8 cellular contexts compared by ENCODE assay signal in the genomic region with DNA sequence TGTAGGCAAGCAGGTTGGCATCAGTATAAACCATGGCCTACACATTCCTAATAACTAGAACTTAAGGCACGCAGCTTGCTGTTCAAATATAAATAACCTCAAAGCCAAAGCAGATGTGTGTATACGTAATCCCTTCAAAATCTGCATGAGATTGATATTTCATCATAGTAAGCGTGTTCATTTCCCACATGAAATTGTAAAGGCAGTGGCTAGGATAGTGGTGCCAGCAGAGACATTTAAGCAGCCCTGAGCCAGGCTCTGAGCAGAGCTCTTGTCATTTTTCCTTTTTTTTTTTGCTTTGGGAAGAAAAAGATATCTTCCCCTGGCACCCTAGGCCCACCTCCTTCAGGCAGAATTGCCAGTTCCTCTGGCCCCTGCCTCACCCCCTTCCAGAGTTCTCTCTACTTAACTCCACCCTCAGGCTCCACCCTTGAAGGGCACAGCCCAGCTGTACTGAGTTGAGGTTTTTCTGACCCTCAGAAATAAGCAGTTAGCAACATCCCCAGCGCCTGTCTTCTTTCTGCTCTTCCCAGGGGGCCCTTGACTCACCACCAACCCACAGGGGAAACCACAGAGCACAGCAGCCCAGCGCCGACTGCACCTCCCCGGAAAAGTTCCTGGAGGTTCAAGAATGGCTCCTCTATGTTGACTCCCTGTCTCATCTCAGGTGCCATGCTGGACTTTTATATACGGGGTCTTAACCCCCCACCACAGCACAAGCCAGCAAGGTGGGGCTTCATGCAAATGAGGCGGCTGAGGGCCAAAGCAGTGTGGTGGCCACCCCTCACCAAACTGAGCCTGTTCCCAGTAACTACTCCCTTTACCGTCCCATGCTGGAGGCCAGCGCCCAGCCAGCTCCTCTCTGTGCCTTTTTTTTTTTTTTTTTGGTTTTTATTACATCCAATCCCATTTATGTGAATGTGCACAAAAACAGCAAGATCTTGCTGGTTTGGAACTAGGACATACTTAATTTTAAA.
A peak's percentile ranks its signal among the peaks of the same experiment; 100 is the strongest.
DNase-seq lines count a peak whose midpoint lies in the region; ATAC-seq and TF ChIP-seq lines count a peak whose summit lies in the region.

No MANE protein-coding gene starts in this region.

- H3K4me3 Mint-ChIP-seq in activated CD8-positive, alpha-beta memory T cell treated with anti-CD3 and anti-CD28 coated beads, Interleukin-2, amount 10 ng/mL, durations not matched to agents 7 days and 5 days: peak overlapping the region; percentile 7

- DNase-seq in stimulated activated naive CD4-positive, alpha-beta T cell treated with Interleukin-2 at 50 U/mL for 16 hours (lab: John Stamatoyannopoulos, UW): peak; percentile 24
- DNase-seq in stimulated activated naive CD4-positive, alpha-beta T cell (lab: John Stamatoyannopoulos, UW): no peak
- peak; percentile 94 for DNase-seq in HT1080 (ENCODE audit: low read depth)
- peak; percentile 71 for DNase-seq in activated CD8-positive, alpha-beta memory T cell treated with anti-CD3 and anti-CD28 coated beads, Interleukin-2, amount 10 ng/mL, durations not matched to agents 7 days and 5 days
- DNase-seq in heart right ventricle: peak; percentile 16 to 37
- DNase-seq in stimulated activated naive CD8-positive, alpha-beta T cell treated with anti-CD3 and anti-CD28 coated beads, Interleukin-15, Interleukin-2, amounts not matched to agents 100 U/mL and 50 U/mL, for 24 hours: peak; percentile 61
- DNase-seq in NCI-H2196 treated with DMSO at 0.1 percent for 48 hours (lab: John Stamatoyannopoulos, UW; ENCODE audit: unreplicated experiment): no peak

- H3K36me3 Mint-ChIP-seq in activated CD8-positive, alpha-beta memory T cell treated with anti-CD3 and anti-CD28 coated beads, Interleukin-2, amount 10 ng/mL, durations not matched to agents 7 days and 5 days: no peaks in the 10 kb centered on the region

- H3K27me3 ChIP-seq in heart right ventricle: no peaks in the 10 kb centered on the region

- CTCF ChIA-PET in activated CD8-positive, alpha-beta memory T cell treated with anti-CD3 and anti-CD28 coated beads, Interleukin-2, amount 10 ng/mL, durations not matched to agents 7 days and 5 days (lab: Charles Lee): interaction anchor here (0.7 to 2.0 kb wide), 3 partner anchors 10 to 640 kb away, joined by 3 to 4 read pairs (median 4); no protein-coding TSS in a partner anchor

- no peaks in the 10 kb centered on the region for H3K36me3 ChIP-seq in heart right ventricle

- TF ChIP-seq CTCF in heart right ventricle (IDR thresholded peaks at IDR 0.05): no peak

- peaks cover 50% of the 10 kb centered on the region for H3K4me1 Mint-ChIP-seq in activated CD8-positive, alpha-beta memory T cell treated with anti-CD3 and anti-CD28 coated beads, Interleukin-2, amount 10 ng/mL, durations not matched to agents 7 days and 5 days

- H3K27ac ChIP-seq in heart right ventricle: peak overlapping the region in 4 of 10 donors; percentile 2 to 74 (median 11)

- intact Hi-C loops in heart right ventricle (cut with DNase I): no loop called here

- H3K4me1 ChIP-seq in heart right ventricle: peaks cover 0 to 49% (median 19%) of the 10 kb centered on the region in 9 donors

- ATAC-seq in activated CD8-positive, alpha-beta memory T cell treated with anti-CD3 and anti-CD28 coated beads, Interleukin-2, amount 10 ng/mL, durations not matched to agents 7 days and 5 days: peak; percentile 69
- ATAC-seq in heart right ventricle: peak in 6 of 8 donors; percentile 40 to 62 (median 54)
- ATAC-seq in stimulated activated naive CD8-positive, alpha-beta T cell treated with anti-CD3 and anti-CD28 coated beads, Interleukin-15, Interleukin-2, amounts not matched to agents 100 U/mL and 50 U/mL, for 24 hours: peak; percentile 91
- ATAC-seq in GM19328 (IDR thresholded peaks at IDR 0.05; ENCODE audit: unreplicated experiment): no peak

- H3K9me3 Mint-ChIP-seq in activated CD8-positive, alpha-beta memory T cell treated with anti-CD3 and anti-CD28 coated beads, Interleukin-2, amount 10 ng/mL, durations not matched to agents 7 days and 5 days (ENCODE audit: low read depth): no peaks in the 10 kb centered on the region

- H3K4me3 ChIP-seq in heart right ventricle: no peak overlapping the region

- H3K27me3 Mint-ChIP-seq in activated CD8-positive, alpha-beta memory T cell treated with anti-CD3 and anti-CD28 coated beads, Interleukin-2, amount 10 ng/mL, durations not matched to agents 7 days and 5 days: no peaks in the 10 kb centered on the region

- no peaks in the 10 kb centered on the region for H3K9me3 ChIP-seq in heart right ventricle

- WGBS in heart right ventricle, 2 donors: 77 to 80% methylated on average over 11 of the region's 11 CpGs

- peak overlapping the region; percentile 85 for H3K27ac Mint-ChIP-seq in activated CD8-positive, alpha-beta memory T cell treated with anti-CD3 and anti-CD28 coated beads, Interleukin-2, amount 10 ng/mL, durations not matched to agents 7 days and 5 days

Comparison
In these comparisons a context has a peak if more than half of its experiments do, and no peak if none do; other contexts are left out.
1. DNase-seq: peak in stimulated activated naive CD4-positive, alpha-beta T cell treated with Interleukin-2 at 50 U/mL for 16 hours (single experiment), HT1080 (single experiment), activated CD8-positive, alpha-beta memory T cell treated with anti-CD3 and anti-CD28 coated beads, Interleukin-2, amount 10 ng/mL, durations not matched to agents 7 days and 5 days (single experiment), heart right ventricle (2 of 2) and stimulated activated naive CD8-positive, alpha-beta T cell treated with anti-CD3 and anti-CD28 coated beads, Interleukin-15, Interleukin-2, amounts not matched to agents 100 U/mL and 50 U/mL, for 24 hours (single experiment); none in stimulated activated naive CD4-positive, alpha-beta T cell (0 of 6) and NCI-H2196 treated with DMSO at 0.1 percent for 48 hours (single experiment).